8 cellular contexts compared by ENCODE assay signal in the genomic region with DNA sequence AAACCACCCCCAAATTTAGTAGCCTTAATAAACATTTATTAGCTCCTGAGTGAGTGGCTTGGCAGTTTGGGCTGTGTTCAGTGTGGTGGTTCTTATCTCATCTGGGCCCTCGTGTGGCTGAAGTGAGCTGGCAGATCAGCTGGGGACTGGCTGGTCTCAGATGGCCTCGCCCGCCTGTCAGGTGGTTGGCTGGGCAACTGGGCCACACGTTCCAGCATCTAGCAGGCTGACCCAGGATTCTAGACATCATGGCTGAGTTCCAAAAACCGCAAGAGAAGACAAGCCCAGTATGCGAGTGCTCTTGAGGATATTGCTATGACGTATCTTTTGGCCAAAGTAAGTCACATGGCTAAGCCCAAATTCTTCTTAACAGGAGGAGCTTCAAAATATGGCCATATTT. TPM values are rescaled to one million over a fixed set of nuclear protein-coding genes. Genes with fewer than 3 reads are reported as not detected.
A peak's percentile ranks its signal among the peaks of the same experiment; 100 is the strongest.
DNase-seq lines count a peak whose midpoint lies in the region; ATAC-seq and TF ChIP-seq lines count a peak whose summit lies in the region.

No MANE protein-coding gene starts in this region.

- no peaks in the 10 kb centered on the region for H3K27me3 ChIP-seq in esophagus squamous epithelium

- ATAC-seq in omental fat pad (ENCODE audit: low FRiP score) (peak; percentile 42), HG03520 (IDR thresholded peaks at IDR 0.05; ENCODE audit: unreplicated experiment) (no peak)

- peak; percentile 13 for DNase-seq in COR-L47 (lab: John Stamatoyannopoulos, UW)
- peak; percentile 24 for DNase-seq in NCI-H69 (lab: John Stamatoyannopoulos, UW)
- DNase-seq in esophagus squamous epithelium (lab: John Stamatoyannopoulos, UW) = no peak
- no peak for DNase-seq in omental fat pad (ENCODE audit: low spot score)
- DNase-seq in central memory CD4-positive, alpha-beta T cell = no peak
- DNase-seq in stimulated activated CD4-positive, alpha-beta T cell treated with anti-CD3 and anti-CD28 coated beads, Interleukin-1b, Interleukin-23, amount 100 ng/mL, for 48 hours = no peak
- DNase-seq in NOMO-1 treated with dmso at 0.1 percent for 144 hours (lab: John Stamatoyannopoulos, UW; ENCODE audit: unreplicated experiment) = no peak

- 8 to 10% methylated on average over 5 to 7 of the region's 7 CpGs for WGBS in esophagus squamous epithelium, 2 donors

- peak overlapping the region in 3 of 4 donors; percentile 23 to 53 (median 38) for H3K27ac ChIP-seq in esophagus squamous epithelium

- H3K4me1 ChIP-seq in esophagus squamous epithelium = peaks cover 0 to 18% (median 7%) of the 10 kb centered on the region in 3 donors

- no peak for TF ChIP-seq POLR2A in esophagus squamous epithelium (IDR thresholded peaks at IDR 0.05)

- no peaks in the 10 kb centered on the region for H3K9me3 ChIP-seq in esophagus squamous epithelium

- intact Hi-C loops in esophagus squamous epithelium (cut with DNase I) = no loop called here

- H3K36me3 ChIP-seq in esophagus squamous epithelium = peaks cover 0 to 98% (median 23%) of the 10 kb centered on the region in 3 donors

- no peak overlapping the region for H3K4me3 ChIP-seq in esophagus squamous epithelium

- TF ChIP-seq CTCF in esophagus squamous epithelium (IDR thresholded peaks at IDR 0.05) = peak in 3 of 6 experiments; percentile 4 to 17 (median 15)
- no peak for TF ChIP-seq CTCF in omental fat pad (IDR thresholded peaks at IDR 0.05)

RNA-seq across cellular contexts. Expression of gene EIF2S2, which starts 28.9 kb away (rescaled TPM):
- total RNA-seq in esophagus squamous epithelium (10 to 100 TPM; 39.0 to 79.3 (median 64.4) TPM), omental fat pad (10 to 100 TPM; 39.2 to 64.8 (median 51.7) TPM)

Comparison
In these comparisons a context has a peak if more than half of its experiments do, and no peak if none do; other contexts are left out.
1. DNase-seq: peak in COR-L47 (single experiment) and NCI-H69 (single experiment); none in esophagus squamous epithelium (single experiment), omental fat pad (single experiment), central memory CD4-positive, alpha-beta T cell (single experiment), stimulated activated CD4-positive, alpha-beta T cell treated with anti-CD3 and anti-CD28 coated beads, Interleukin-1b, Interleukin-23, amount 100 ng/mL, for 48 hours (single experiment) and NOMO-1 treated with dmso at 0.1 percent for 144 hours (single experiment).